In genomic region chr22:43544282-43544673, GRCh38 we compare ENCODE assay signal across 33 cellular contexts.
"Had no signal": no experiment of that assay in that cellular context is flagged by ENCODE, and none has a peak within 500 bp of the region (broad histone marks: within the 10 kb centered on the region; RNA-seq: fewer than 3 reads in every experiment).

No MANE protein-coding gene starts in this region.

- ATAC-seq: activated CD8-positive, alpha-beta T cell treated with anti-CD3 and anti-CD28 coated beads for 36 hours; activated naive CD8-positive, alpha-beta T cell treated with anti-CD3 and anti-CD28 coated beads, Interleukin-2, amount 50 U/mL, for 24 hours; activated T-cell treated with anti-CD3 and anti-CD28 coated beads, Interleukin-2, amount 50 U/mL, for 4 hours; activated T-cell treated with anti-CD3 and anti-CD28 coated beads, Interleukin-2, amount 50 U/mL, for 72 hours had no signal

- H3K4me1 Mint-ChIP-seq: activated B cell treated with CpG ODN at 0.5 μM for 24 hours; activated CD4-positive, alpha-beta T cell treated with anti-CD3 and anti-CD28 coated beads, Interleukin-2, amount 10 ng/mL, durations not matched to agents 24 days and 14 days; activated naive CD4-positive, alpha-beta T cell treated with anti-CD3 and anti-CD28 coated beads, Interleukin-2, amount 10 ng/mL, durations not matched to agents 7 days and 5 days; activated naive CD4-positive, alpha-beta T cell treated with anti-CD3 and anti-CD28 coated beads, Interleukin-2, amount 50 U/mL, for 24 hours; activated naive CD8-positive, alpha-beta T cell treated with anti-CD3 and anti-CD28 coated beads, Interleukin-2, amount 10 ng/mL, durations not matched to agents 7 days and 5 days; activated naive CD8-positive, alpha-beta T cell treated with anti-CD3 and anti-CD28 coated beads, Interleukin-2, amount 50 U/mL, for 24 hours; brain; central memory CD8-positive, alpha-beta T cell had no signal

- DNase-seq: activated B cell treated with CpG ODN at 0.5 μM for 24 hours; activated CD4-positive, alpha-beta memory T cell treated with anti-CD3 and anti-CD28 coated beads for 36 hours; activated CD4-positive, alpha-beta T cell treated with anti-CD3 and anti-CD28 coated beads for 4 hours; activated CD4-positive, alpha-beta T cell treated with anti-CD3 and anti-CD28 coated beads, Interleukin-2, amount 10 ng/mL, durations not matched to agents 24 days and 14 days; activated CD4-positive, alpha-beta T cell treated with anti-CD3 and anti-CD28 coated beads, Interleukin-2, amount 50 U/mL, for 1 hour; activated CD4-positive, alpha-beta T cell treated with anti-CD3 and anti-CD28 coated beads, Interleukin-2, amount 50 U/mL, for 4 hours; activated CD4-positive, CD25-positive, alpha-beta regulatory T cell treated with anti-CD3 and anti-CD28 coated beads, Interleukin-2, amount 50 U/mL, for 72 hours; activated CD8-positive, alpha-beta memory T cell treated with anti-CD3 and anti-CD28 coated beads, Interleukin-2, amount 50 U/mL, for 4 hours; activated CD8-positive, alpha-beta T cell treated with anti-CD3 and anti-CD28 coated beads for 36 hours; activated gamma-delta T cell; activated naive CD4-positive, alpha-beta T cell treated with anti-CD3 and anti-CD28 coated beads, Interleukin-2, amount 10 ng/mL, durations not matched to agents 7 days and 5 days; activated naive CD4-positive, alpha-beta T cell treated with Interleukin-2 at 50 U/mL for 16 hours; activated naive CD8-positive, alpha-beta T cell treated with anti-CD3 and anti-CD28 coated beads, Interleukin-2, amount 10 ng/mL, durations not matched to agents 7 days and 5 days; activated naive CD8-positive, alpha-beta T cell treated with anti-CD3 and anti-CD28 coated beads, Interleukin-2, amount 50 U/mL, for 24 hours; activated T-cell treated with anti-CD3 and anti-CD28 coated beads for 4 hours; activated T-cell treated with anti-CD3 and anti-CD28 coated beads, Interleukin-2, amount 50 U/mL, for 1 hour; activated T-cell treated with anti-CD3 and anti-CD28 coated beads, Interleukin-2, amount 50 U/mL, for 4 hours; activated T-cell treated with anti-CD3 and anti-CD28 coated beads, Interleukin-2, amount 50 U/mL, for 72 hours; amygdala; anterior cingulate cortex; caudate nucleus; cerebellar nuclear complex; T-helper 1 cell; T-helper 2 cell; T-helper 9 cell had no signal

- H3K36me3 Mint-ChIP-seq: activated CD4-positive, alpha-beta memory T cell treated with anti-CD3 and anti-CD28 coated beads for 36 hours; activated naive CD4-positive, alpha-beta T cell treated with anti-CD3 and anti-CD28 coated beads, Interleukin-2, amount 10 ng/mL, durations not matched to agents 7 days and 5 days; activated naive CD4-positive, alpha-beta T cell treated with anti-CD3 and anti-CD28 coated beads, Interleukin-2, amount 50 U/mL, for 24 hours; activated naive CD8-positive, alpha-beta T cell; activated naive CD8-positive, alpha-beta T cell treated with anti-CD3 and anti-CD28 coated beads, Interleukin-2, amount 10 ng/mL, durations not matched to agents 7 days and 5 days; brain had no signal

- H3K4me3 Mint-ChIP-seq: activated B cell treated with CpG ODN at 0.5 μM for 24 hours; activated CD4-positive, alpha-beta memory T cell treated with anti-CD3 and anti-CD28 coated beads for 36 hours; activated CD4-positive, alpha-beta T cell treated with anti-CD3 and anti-CD28 coated beads, Interleukin-2, amount 10 ng/mL, durations not matched to agents 24 days and 14 days; activated CD8-positive, alpha-beta T cell treated with anti-CD3 and anti-CD28 coated beads for 36 hours; activated naive CD4-positive, alpha-beta T cell treated with anti-CD3 and anti-CD28 coated beads, Interleukin-2, amount 10 ng/mL, durations not matched to agents 7 days and 5 days; activated naive CD4-positive, alpha-beta T cell treated with anti-CD3 and anti-CD28 coated beads, Interleukin-2, amount 50 U/mL, for 24 hours; activated naive CD8-positive, alpha-beta T cell; activated naive CD8-positive, alpha-beta T cell treated with anti-CD3 and anti-CD28 coated beads, Interleukin-2, amount 10 ng/mL, durations not matched to agents 7 days and 5 days; activated naive CD8-positive, alpha-beta T cell treated with anti-CD3 and anti-CD28 coated beads, Interleukin-2, amount 50 U/mL, for 24 hours; activated T-cell treated with anti-CD3 and anti-CD28 coated beads, Interleukin-2, amount 50 U/mL, for 4 hours; activated T-cell treated with anti-CD3 and anti-CD28 coated beads, Interleukin-2, amount 50 U/mL, for 72 hours; activated T-helper 1 cell treated with anti-CD3 and anti-CD28 coated beads, Interleukin-12 subunit alpha, Interleukin-12 subunit beta, Interleukin-2, Interleukin-4 antibody, amounts not matched to agents 30 ng/mL and 10 ng/mL and 1 ng/mL, durations not matched to agents 14 hours and 24 hours and 36 hours; brain; central memory CD8-positive, alpha-beta T cell; T-helper 1 cell treated with Interleukin-12 subunit alpha and Interleukin-12 subunit beta and Interleukin-4 antibody, amounts not matched to agents 30 μg/mL and 1 μg/mL, for 36 hours; T-helper 2 cell treated with Interferon-gamma antibody and Interleukin-4, amounts not matched to agents 5 μg/mL and 100 μg/mL, for 36 hours had no signal

- H3K27me3 Mint-ChIP-seq: activated CD4-positive, alpha-beta T cell treated with anti-CD3 and anti-CD28 coated beads, Interleukin-2, amount 10 ng/mL, durations not matched to agents 24 days and 14 days; brain had no signal

- H3K27ac Mint-ChIP-seq: activated B cell treated with CpG ODN at 0.5 μM for 24 hours; activated CD4-positive, alpha-beta memory T cell treated with anti-CD3 and anti-CD28 coated beads for 36 hours; activated CD4-positive, alpha-beta T cell treated with anti-CD3 and anti-CD28 coated beads, Interleukin-2, amount 10 ng/mL, durations not matched to agents 24 days and 14 days; activated CD8-positive, alpha-beta T cell treated with anti-CD3 and anti-CD28 coated beads for 36 hours; activated naive CD4-positive, alpha-beta T cell treated with anti-CD3 and anti-CD28 coated beads, Interleukin-2, amount 10 ng/mL, durations not matched to agents 7 days and 5 days; activated naive CD4-positive, alpha-beta T cell treated with anti-CD3 and anti-CD28 coated beads, Interleukin-2, amount 50 U/mL, for 24 hours; activated naive CD8-positive, alpha-beta T cell; activated naive CD8-positive, alpha-beta T cell treated with anti-CD3 and anti-CD28 coated beads, Interleukin-2, amount 10 ng/mL, durations not matched to agents 7 days and 5 days; activated naive CD8-positive, alpha-beta T cell treated with anti-CD3 and anti-CD28 coated beads, Interleukin-2, amount 50 U/mL, for 24 hours; activated T-cell treated with anti-CD3 and anti-CD28 coated beads, Interleukin-2, amount 50 U/mL, for 72 hours; activated T-helper 1 cell treated with anti-CD3 and anti-CD28 coated beads, Interleukin-12 subunit alpha, Interleukin-12 subunit beta, Interleukin-2, Interleukin-4 antibody, amounts not matched to agents 30 ng/mL and 10 ng/mL and 1 ng/mL, durations not matched to agents 14 hours and 24 hours and 36 hours; activated T-helper 2 cell treated with anti-CD3 and anti-CD28 coated beads, Interferon-gamma antibody, Interleukin-2, Interleukin-4, amounts not matched to agents 10 μg/mL and 5 μg/mL and 100 μg/mL, durations not matched to agents 14 hours and 24 hours and 36 hours; T-helper 1 cell treated with Interleukin-12 subunit alpha and Interleukin-12 subunit beta and Interleukin-4 antibody, amounts not matched to agents 30 μg/mL and 1 μg/mL, for 36 hours; T-helper 2 cell treated with Interferon-gamma antibody and Interleukin-4, amounts not matched to agents 5 μg/mL and 100 μg/mL, for 36 hours had no signal

- H3K9me3 Mint-ChIP-seq: activated B cell treated with CpG ODN at 0.5 μM for 24 hours; activated CD4-positive, alpha-beta memory T cell treated with anti-CD3 and anti-CD28 coated beads for 36 hours; activated CD4-positive, alpha-beta T cell treated with anti-CD3 and anti-CD28 coated beads, Interleukin-2, amount 10 ng/mL, durations not matched to agents 24 days and 14 days; activated CD8-positive, alpha-beta T cell treated with anti-CD3 and anti-CD28 coated beads for 36 hours; activated naive CD4-positive, alpha-beta T cell treated with anti-CD3 and anti-CD28 coated beads, Interleukin-2, amount 10 ng/mL, durations not matched to agents 7 days and 5 days; activated naive CD4-positive, alpha-beta T cell treated with anti-CD3 and anti-CD28 coated beads, Interleukin-2, amount 50 U/mL, for 24 hours; activated naive CD8-positive, alpha-beta T cell treated with anti-CD3 and anti-CD28 coated beads, Interleukin-2, amount 10 ng/mL, durations not matched to agents 7 days and 5 days; activated naive CD8-positive, alpha-beta T cell treated with anti-CD3 and anti-CD28 coated beads, Interleukin-2, amount 50 U/mL, for 24 hours; activated T-cell treated with anti-CD3 and anti-CD28 coated beads, Interleukin-2, amount 50 U/mL, for 4 hours; activated T-cell treated with anti-CD3 and anti-CD28 coated beads, Interleukin-2, amount 50 U/mL, for 72 hours; activated T-helper 1 cell treated with anti-CD3 and anti-CD28 coated beads, Interleukin-12 subunit alpha, Interleukin-12 subunit beta, Interleukin-2, Interleukin-4 antibody, amounts not matched to agents 30 ng/mL and 10 ng/mL and 1 ng/mL, durations not matched to agents 14 hours and 24 hours and 36 hours; activated T-helper 2 cell treated with anti-CD3 and anti-CD28 coated beads, Interferon-gamma antibody, Interleukin-2, Interleukin-4, amounts not matched to agents 10 μg/mL and 5 μg/mL and 100 μg/mL, durations not matched to agents 14 hours and 24 hours and 36 hours; central memory CD8-positive, alpha-beta T cell; T-helper 1 cell treated with Interleukin-12 subunit alpha and Interleukin-12 subunit beta and Interleukin-4 antibody, amounts not matched to agents 30 μg/mL and 1 μg/mL, for 36 hours; T-helper 2 cell treated with Interferon-gamma antibody and Interleukin-4, amounts not matched to agents 5 μg/mL and 100 μg/mL, for 36 hours had no signal
